Comparison of ENCODE assay signal across 8 cellular contexts in genomic region chr11:95089620-95090542, GRCh38. TPM values are rescaled to one million over a fixed set of nuclear protein-coding genes. Genes with fewer than 3 reads are reported as not detected.
DNase-seq lines count a peak whose midpoint lies in the region; ATAC-seq, FAIRE-seq and TF ChIP-seq lines count a peak whose summit lies in the region.

TSS of gene ENDOD1 (plus strand) at chr11:95089846. CDS start at chr11:95089928, 82 bp downstream.

- no peak within 1 kb of the TSS for H2AK5ac ChIP-seq in H1 (ENCODE audit: low read depth, low read length)

- peak within 1 kb of the TSS; percentile 88 to 100 (median 96) for H3K4me2 ChIP-seq in BLaER1 treated with 17β-estradiol and CSF1 and Interleukin-3, amounts not matched to agents 10 nM and 100 nM
- H3K4me2 ChIP-seq in H1 (ENCODE audit: insufficient read depth in 1 of 2, low read depth in 2 of 2, low read length in 2 of 2) = peak within 1 kb of the TSS; percentile 75 to 93

- H2BK120ac ChIP-seq in H1 (replicated peaks; ENCODE audit: low read depth, low read length) = no peak within 1 kb of the TSS

- ATAC-seq in GM19043 (IDR thresholded peaks at IDR 0.05; ENCODE audit: low read depth, unreplicated experiment) = peak; percentile 78
- peak; percentile 89 for ATAC-seq in HG03342 (IDR thresholded peaks at IDR 0.05; ENCODE audit: unreplicated experiment)

- TF ChIP-seq CTCF in H1 (IDR thresholded peaks at IDR 0.05; ENCODE audit: control extremely low read depth in 1 of 3, insufficient read depth in 1 of 3, low read depth in 1 of 3, low read length in 3 of 3) = no peak

- peaks cover 11% of the 10 kb centered on the region for H3K23me2 ChIP-seq in H1 (ENCODE audit: low read depth, low read length)

- H4K8ac ChIP-seq in H1 (ENCODE audit: extremely low read depth, insufficient read depth, low read length) = peak within 1 kb of the TSS; percentile 76

- no peaks in the 10 kb centered on the region for H3K9me3 ChIP-seq in BLaER1 treated with 17β-estradiol and CSF1 and Interleukin-3, amounts not matched to agents 10 nM and 100 nM (replicated peaks in 1 of 11)
- no peaks in the 10 kb centered on the region for H3K9me3 ChIP-seq in H1 (ENCODE audit: insufficient read depth in 2 of 2, low read depth in 1 of 2, low read length in 1 of 2)

- H3K27me3 ChIP-seq in BLaER1 treated with 17β-estradiol and CSF1 and Interleukin-3, amounts not matched to agents 10 nM and 100 nM = peaks cover 0 to 24% (median 0%) of the 10 kb centered on the region in 11 experiments; a peak in 5 of 22 replicates
- H3K27me3 ChIP-seq in H1 (replicated peaks in 1 of 4; ENCODE audit: control insufficient read depth in 3 of 4, extremely low read depth in 1 of 4, insufficient read depth in 3 of 4, low read length in 3 of 4) = peaks cover 4 to 32% (median 25%) of the 10 kb centered on the region in 4 experiments

- H3K9ac ChIP-seq in BLaER1 treated with 17β-estradiol and CSF1 and Interleukin-3, amounts not matched to agents 10 nM and 100 nM = peak within 1 kb of the TSS; percentile 71 to 90 (median 83)
- peak within 1 kb of the TSS in 3 of 4 experiments; percentile 29 to 61 (median 46); a peak in 5 of 7 replicates for H3K9ac ChIP-seq in H1 (replicated peaks in 1 of 4; ENCODE audit: extremely low read depth in 1 of 4, low read depth in 3 of 4, low read length in 3 of 4)

- no peak within 1 kb of the TSS for H2BK20ac ChIP-seq in H1 (ENCODE audit: low read length)

- POLR2A ChIA-PET in H1 (lab: Charles Lee; ENCODE audit: partially characterized antibody) = interaction anchor here (0.7 to 5.6 kb wide), 9 partner anchors 9 to 60 kb away, joined by 3 to 44 read pairs (median 3); partner anchors contain the start of gene SRSF8

- DNase-seq in NCI-H82 treated with DMSO at 0.1 percent for 48 hours (lab: John Stamatoyannopoulos, UW; ENCODE audit: unreplicated experiment) (peak; percentile 7), H1 (ENCODE audit: low read depth in 1 of 2, low spot score in 2 of 2) (peak in 1 of 2 experiments; percentile 83), mesenteric fat pad (ENCODE audit: low spot score) (peak; percentile 97)
- DNase-seq in activated CD8-positive, alpha-beta memory T cell treated with anti-CD3 and anti-CD28 coated beads for 24 hours = peak; percentile 93
- peak; percentile 64 for DNase-seq in stimulated activated CD8-positive, alpha-beta memory T cell treated with anti-CD3 and anti-CD28 coated beads, Interleukin-15, amount 100 ng/mL, for 24 hours (ENCODE audit: low read depth)

- H2AFZ ChIP-seq in H1 (ENCODE audit: low read length) = peak within 1 kb of the TSS; percentile 79; the same call in 1 of the 2 replicates

- peak within 1 kb of the TSS; percentile 28 for H4K5ac ChIP-seq in H1 (ENCODE audit: insufficient read length, low read depth, low read length)

- H3K36me3 ChIP-seq in BLaER1 treated with 17β-estradiol and CSF1 and Interleukin-3, amounts not matched to agents 10 nM and 100 nM = peaks cover 0 to 8% (median 0%) of the 10 kb centered on the region in 11 experiments; a peak in 2 of 22 replicates
- no peaks in the 10 kb centered on the region for H3K36me3 ChIP-seq in H1 (ENCODE audit: control insufficient read depth in 2 of 4, insufficient read depth in 4 of 4, low read length in 3 of 4)

- TF ChIP-seq EP300 in H1 (IDR thresholded peaks at IDR 0.05; ENCODE audit: borderline replicate concordance in 1 of 2, low read depth in 2 of 2, low read length in 2 of 2) = no peak

- H3K79me2 ChIP-seq in H1 (ENCODE audit: control insufficient read depth in 1 of 2, insufficient read depth in 2 of 2, low read length in 2 of 2) = no peaks in the 10 kb centered on the region

- no peak within 1 kb of the TSS for H3K14ac ChIP-seq in H1 (ENCODE audit: insufficient read length)

- 0 out of 3 replicates have a peak, but pooled peaks of 1 of the 2 experiments have one; percentile 40 for TF ChIP-seq POLR2A in H1 (IDR thresholded peaks at IDR 0.05; ENCODE audit: control extremely low read depth in 1 of 2, low read depth in 2 of 2, low read length in 2 of 2)

- H2BK12ac ChIP-seq in H1 (ENCODE audit: low read depth, low read length) = no peak within 1 kb of the TSS

- no peak within 1 kb of the TSS for H2BK15ac ChIP-seq in H1 (ENCODE audit: low read length)

- CTCF ChIA-PET in H1 (lab: Charles Lee; ENCODE audit: partially characterized antibody) = interaction anchor here (0.8 to 9.0 kb wide), 8 partner anchors 8 to 62 kb away, joined by 3 to 127 read pairs (median 24); partner anchors contain the start of gene SRSF8

- peaks cover 0 to 28% (median 7%) of the 10 kb centered on the region in 11 experiments; a peak in 7 of 22 replicates for H4K20me1 ChIP-seq in BLaER1 treated with 17β-estradiol and CSF1 and Interleukin-3, amounts not matched to agents 10 nM and 100 nM
- H4K20me1 ChIP-seq in H1 (replicated peaks in 1 of 2; ENCODE audit: control insufficient read depth in 1 of 2, insufficient read depth in 2 of 2, low read length in 2 of 2) = no peaks in the 10 kb centered on the region

- no peak within 1 kb of the TSS for H3K4ac ChIP-seq in H1 (replicated peaks; ENCODE audit: insufficient read length, low read depth, low read length)

- H3K56ac ChIP-seq in H1 (replicated peaks; ENCODE audit: insufficient read length, low read depth, low read length) = no peak within 1 kb of the TSS

- peak within 1 kb of the TSS in 10 of 11 experiments; percentile 28 to 90 (median 83); a peak in 21 of 22 replicates for H3K27ac ChIP-seq in BLaER1 treated with 17β-estradiol and CSF1 and Interleukin-3, amounts not matched to agents 10 nM and 100 nM
- no peak within 1 kb of the TSS for H3K27ac ChIP-seq in H1 (ENCODE audit: low read depth, low read length)

- H4K91ac ChIP-seq in H1 (replicated peaks; ENCODE audit: insufficient read length, low read length) = no peak within 1 kb of the TSS

- 0% methylated on average over 66 of the region's 106 CpGs; no CpG with 5 or more reads in 1 of the 2 experiments for WGBS in H1 (ENCODE audit: extremely low coverage in 1 of 2, insufficient coverage in 1 of 2, insufficient read length in 1 of 2, insufficient replicate concordance in 2 of 2, low coverage in 1 of 2, low lambda C conversion rate in 2 of 2, missing lambda C conversion rate in 1 of 2), 2 experiments

- H2BK5ac ChIP-seq in H1 (ENCODE audit: low read depth, low read length) = no peak within 1 kb of the TSS

- TF ChIP-seq RAD21 in H1 (IDR thresholded peaks at IDR 0.05 in 1 of 2, conservative IDR thresholded peaks at IDR 0.05 in 1 of 2; ENCODE audit: low read depth in 2 of 2, low read length in 2 of 2) = peak in 1 of 2 experiments; percentile 0; a peak in 1 of 4 replicates

- no peaks in the 10 kb centered on the region for H3K79me1 ChIP-seq in H1 (ENCODE audit: low read depth, low read length)

- no peak within 1 kb of the TSS for H3K23ac ChIP-seq in H1 (ENCODE audit: insufficient read length)

- no peak for FAIRE-seq in H1 (lab: Jason Lieb, UNC)

- peaks cover 31 to 83% (median 70%) of the 10 kb centered on the region in 10 experiments for H3K4me1 ChIP-seq in BLaER1 treated with 17β-estradiol and CSF1 and Interleukin-3, amounts not matched to agents 10 nM and 100 nM
- peaks cover 0 to 6% (median 3%) of the 10 kb centered on the region in 4 experiments; a peak in 6 of 7 replicates for H3K4me1 ChIP-seq in H1 (replicated peaks in 1 of 4; ENCODE audit: control insufficient read depth in 3 of 4, insufficient read depth in 4 of 4, low read length in 3 of 4)

- peak within 1 kb of the TSS; percentile 70 to 96 (median 88) for H3K4me3 ChIP-seq in BLaER1 treated with 17β-estradiol and CSF1 and Interleukin-3, amounts not matched to agents 10 nM and 100 nM
- peak within 1 kb of the TSS; percentile 72 to 96 (median 86) for H3K4me3 ChIP-seq in H1 (ENCODE audit: extremely low read depth in 1 of 4, insufficient read depth in 2 of 4, low read depth in 3 of 4, low read length in 4 of 4)

- peak within 1 kb of the TSS; percentile 39; the same call in 1 of the 2 replicates for H3K18ac ChIP-seq in H1 (ENCODE audit: extremely low read depth, low read length)

TF ChIP-seq in H1, 55 proteins besides CTCF, POLR2A, EP300 and RAD21 (continues in another document):
- TF ChIP-seq POLR2AphosphoS5 (IDR thresholded peaks at IDR 0.05; ENCODE audit: low read depth, low read length) (no peak), SUZ12 (IDR thresholded peaks at IDR 0.05; ENCODE audit: low read length) (peak; percentile 55), RNF2 (IDR thresholded peaks at IDR 0.05; ENCODE audit: borderline replicate concordance, low read depth, low read length, missing control alignments, poor library complexity, severe bottlenecking) (peak; percentile 41), NRF1 (IDR thresholded peaks at IDR 0.05; ENCODE audit: low read depth, low read length) (no peak), USF2 (IDR thresholded peaks at IDR 0.05; ENCODE audit: low read length) (no peak), CREB1 (IDR thresholded peaks at IDR 0.05) (peak; percentile 44), GABPA (IDR thresholded peaks at IDR 0.05; ENCODE audit: borderline replicate concordance, insufficient read depth, low read length) (peak; percentile 18; the same call in 1 of the 2 replicates), YY1 (IDR thresholded peaks at IDR 0.05; ENCODE audit: low read depth, low read length) (peak; percentile 73; the same call in 1 of the 2 replicates), KDM5A (IDR thresholded peaks at IDR 0.05; ENCODE audit: low read length) (no peak), ZNF274 (IDR thresholded peaks at IDR 0.05; ENCODE audit: borderline replicate concordance, extremely low read depth, low read length) (no peak), HDAC2 (IDR thresholded peaks at IDR 0.05; ENCODE audit: borderline replicate concordance in 1 of 2, low read depth in 2 of 2, low read length in 2 of 2) (0 out of 4 replicates have a peak, but pooled peaks of 1 of the 2 experiments have one; percentile 58), TBP (IDR thresholded peaks at IDR 0.05; ENCODE audit: low read depth, low read length) (peak; percentile 60; the same call in 1 of the 2 replicates)

RNA-seq across cellular contexts. Expression of gene ENDOD1, which starts in this region (rescaled TPM):
- total RNA-seq in H1 (2021; fragmentation: NEBNext Ultra II Directional; extraction: Animal tissue kit (Norgen Biotek cat#: 25700)) = 2.2 and 2.5 TPM in 2 replicates
- polyA plus RNA-seq in H1 (2011; rRNA removed) = 1.1 and 1.2 TPM in 2 replicates
- polyA plus RNA-seq in H1 (2011; cell fraction: cytosol; rRNA removed) = 1.1 TPM
- 1.2 TPM for polyA plus RNA-seq in H1 (2011; cell fraction: nucleus; rRNA removed)
- 1.2 to 2.2 TPM (median 1.7 TPM) in 4 replicates for polyA plus RNA-seq in H1 (2012, experiment 1 of 2)
- 0.30 TPM for polyA plus RNA-seq in H1 (2012, experiment 2 of 2)
- polyA plus RNA-seq in H1 (2013, experiment 1 of 2) = 2.2 TPM
- polyA plus RNA-seq in H1 (2013, experiment 2 of 2) = 2.5 TPM
- polyA minus RNA-seq in H1 (2011; rRNA and poly(A)+ RNA removed) = 2.2 and 2.9 TPM in 2 replicates
- 0.73 TPM for polyA minus RNA-seq in H1 (2011; cell fraction: cytosol; rRNA and poly(A)+ RNA removed)
- polyA minus RNA-seq in H1 (2011; cell fraction: nucleus; rRNA and poly(A)+ RNA removed) = 3.4 TPM
- 16.8 TPM for total RNA-seq in mesenteric fat pad
